ENCODE assay signal across 2 cellular contexts in the genomic region with DNA sequence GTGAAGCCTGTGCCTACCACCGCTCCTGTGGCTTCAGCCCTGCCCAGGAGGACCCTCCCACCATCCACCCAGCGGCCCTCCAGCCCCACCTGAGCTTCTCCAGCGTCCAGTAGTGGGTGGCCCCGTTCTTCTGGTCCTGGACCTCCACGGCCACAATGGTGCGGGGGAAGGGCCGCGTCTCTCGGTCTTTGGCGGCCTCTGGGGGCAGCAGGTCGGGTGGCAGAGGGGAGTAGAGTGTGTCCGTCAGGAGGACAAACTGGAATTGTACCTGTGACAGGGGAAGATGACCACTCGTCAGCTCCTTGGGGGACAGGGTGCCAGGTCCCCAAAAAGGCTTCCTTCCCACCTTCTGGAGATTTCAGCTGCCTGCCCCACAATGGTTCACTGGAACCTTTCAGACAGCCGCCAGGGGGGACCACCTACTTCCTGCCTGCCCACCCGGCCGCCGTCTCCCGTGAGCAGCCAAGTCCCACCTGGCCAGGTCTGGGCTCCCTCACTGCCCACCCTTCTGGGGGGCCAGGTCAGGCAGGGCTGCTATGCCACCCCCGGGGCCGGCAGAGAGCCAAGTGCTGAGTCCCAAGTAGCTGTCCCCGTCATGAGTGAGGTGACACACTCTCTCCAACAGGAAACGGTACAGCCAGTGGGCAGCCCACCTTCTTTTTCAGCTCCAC.
A peak's percentile ranks its signal among the peaks of the same experiment; 100 is the strongest.
TF ChIP-seq lines count a peak whose summit lies in the region.

No MANE protein-coding gene starts in this region.

TF ChIP-seq in HepG2, 621 proteins besides CTCF, POLR2A, EP300 and RAD21 (continues in another document):
- no peak for TF ChIP-seq ZNF781 (CRISPR knock-in tag; IDR thresholded peaks at IDR 0.05; ENCODE audit: borderline replicate concordance, not compliant biosample characterization)
- TF ChIP-seq ADNP (CRISPR knock-in tag; IDR thresholded peaks at IDR 0.05) = no peak
- TF ChIP-seq, protein P1, sequence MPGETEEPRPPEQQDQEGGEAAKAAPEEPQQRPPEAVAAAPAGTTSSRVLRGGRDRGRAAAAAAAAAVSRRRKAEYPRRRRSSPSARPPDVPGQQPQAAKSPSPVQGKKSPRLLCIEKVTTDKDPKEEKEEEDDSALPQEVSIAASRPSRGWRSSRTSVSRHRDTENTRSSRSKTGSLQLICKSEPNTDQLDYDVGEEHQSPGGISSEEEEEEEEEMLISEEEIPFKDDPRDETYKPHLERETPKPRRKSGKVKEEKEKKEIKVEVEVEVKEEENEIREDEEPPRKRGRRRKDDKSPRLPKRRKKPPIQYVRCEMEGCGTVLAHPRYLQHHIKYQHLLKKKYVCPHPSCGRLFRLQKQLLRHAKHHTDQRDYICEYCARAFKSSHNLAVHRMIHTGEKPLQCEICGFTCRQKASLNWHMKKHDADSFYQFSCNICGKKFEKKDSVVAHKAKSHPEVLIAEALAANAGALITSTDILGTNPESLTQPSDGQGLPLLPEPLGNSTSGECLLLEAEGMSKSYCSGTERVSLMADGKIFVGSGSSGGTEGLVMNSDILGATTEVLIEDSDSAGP (CRISPR knock-in tag; IDR thresholded peaks at IDR 0.05; ENCODE audit: borderline replicate concordance) = peak; percentile 56; the same call in 1 of the 2 replicates
- no peak for TF ChIP-seq HDAC6 (IDR thresholded peaks at IDR 0.05; ENCODE audit: low read depth, low read length)
- no peak for TF ChIP-seq CCAR2 (optimal IDR thresholded peaks at IDR 0.05; ENCODE audit: low read depth, low read length)
- TF ChIP-seq SP5 (CRISPR knock-in tag; IDR thresholded peaks at IDR 0.05; ENCODE audit: borderline replicate concordance, low read depth) = no peak
- TF ChIP-seq ZNF614 (CRISPR knock-in tag; IDR thresholded peaks at IDR 0.05; ENCODE audit: borderline replicate concordance) = no peak
- peak; percentile 76 for TF ChIP-seq STAG1 (CRISPR knock-in tag; IDR thresholded peaks at IDR 0.05)
- TF ChIP-seq, protein P2, sequence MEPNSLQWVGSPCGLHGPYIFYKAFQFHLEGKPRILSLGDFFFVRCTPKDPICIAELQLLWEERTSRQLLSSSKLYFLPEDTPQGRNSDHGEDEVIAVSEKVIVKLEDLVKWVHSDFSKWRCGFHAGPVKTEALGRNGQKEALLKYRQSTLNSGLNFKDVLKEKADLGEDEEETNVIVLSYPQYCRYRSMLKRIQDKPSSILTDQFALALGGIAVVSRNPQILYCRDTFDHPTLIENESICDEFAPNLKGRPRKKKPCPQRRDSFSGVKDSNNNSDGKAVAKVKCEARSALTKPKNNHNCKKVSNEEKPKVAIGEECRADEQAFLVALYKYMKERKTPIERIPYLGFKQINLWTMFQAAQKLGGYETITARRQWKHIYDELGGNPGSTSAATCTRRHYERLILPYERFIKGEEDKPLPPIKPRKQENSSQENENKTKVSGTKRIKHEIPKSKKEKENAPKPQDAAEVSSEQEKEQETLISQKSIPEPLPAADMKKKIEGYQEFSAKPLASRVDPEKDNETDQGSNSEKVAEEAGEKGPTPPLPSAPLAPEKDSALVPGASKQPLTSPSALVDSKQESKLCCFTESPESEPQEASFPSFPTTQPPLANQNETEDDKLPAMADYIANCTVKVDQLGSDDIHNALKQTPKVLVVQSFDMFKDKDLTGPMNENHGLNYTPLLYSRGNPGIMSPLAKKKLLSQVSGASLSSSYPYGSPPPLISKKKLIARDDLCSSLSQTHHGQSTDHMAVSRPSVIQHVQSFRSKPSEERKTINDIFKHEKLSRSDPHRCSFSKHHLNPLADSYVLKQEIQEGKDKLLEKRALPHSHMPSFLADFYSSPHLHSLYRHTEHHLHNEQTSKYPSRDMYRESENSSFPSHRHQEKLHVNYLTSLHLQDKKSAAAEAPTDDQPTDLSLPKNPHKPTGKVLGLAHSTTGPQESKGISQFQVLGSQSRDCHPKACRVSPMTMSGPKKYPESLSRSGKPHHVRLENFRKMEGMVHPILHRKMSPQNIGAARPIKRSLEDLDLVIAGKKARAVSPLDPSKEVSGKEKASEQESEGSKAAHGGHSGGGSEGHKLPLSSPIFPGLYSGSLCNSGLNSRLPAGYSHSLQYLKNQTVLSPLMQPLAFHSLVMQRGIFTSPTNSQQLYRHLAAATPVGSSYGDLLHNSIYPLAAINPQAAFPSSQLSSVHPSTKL (CRISPR knock-in tag; IDR thresholded peaks at IDR 0.05) = no peak
- TF ChIP-seq, protein P3, sequence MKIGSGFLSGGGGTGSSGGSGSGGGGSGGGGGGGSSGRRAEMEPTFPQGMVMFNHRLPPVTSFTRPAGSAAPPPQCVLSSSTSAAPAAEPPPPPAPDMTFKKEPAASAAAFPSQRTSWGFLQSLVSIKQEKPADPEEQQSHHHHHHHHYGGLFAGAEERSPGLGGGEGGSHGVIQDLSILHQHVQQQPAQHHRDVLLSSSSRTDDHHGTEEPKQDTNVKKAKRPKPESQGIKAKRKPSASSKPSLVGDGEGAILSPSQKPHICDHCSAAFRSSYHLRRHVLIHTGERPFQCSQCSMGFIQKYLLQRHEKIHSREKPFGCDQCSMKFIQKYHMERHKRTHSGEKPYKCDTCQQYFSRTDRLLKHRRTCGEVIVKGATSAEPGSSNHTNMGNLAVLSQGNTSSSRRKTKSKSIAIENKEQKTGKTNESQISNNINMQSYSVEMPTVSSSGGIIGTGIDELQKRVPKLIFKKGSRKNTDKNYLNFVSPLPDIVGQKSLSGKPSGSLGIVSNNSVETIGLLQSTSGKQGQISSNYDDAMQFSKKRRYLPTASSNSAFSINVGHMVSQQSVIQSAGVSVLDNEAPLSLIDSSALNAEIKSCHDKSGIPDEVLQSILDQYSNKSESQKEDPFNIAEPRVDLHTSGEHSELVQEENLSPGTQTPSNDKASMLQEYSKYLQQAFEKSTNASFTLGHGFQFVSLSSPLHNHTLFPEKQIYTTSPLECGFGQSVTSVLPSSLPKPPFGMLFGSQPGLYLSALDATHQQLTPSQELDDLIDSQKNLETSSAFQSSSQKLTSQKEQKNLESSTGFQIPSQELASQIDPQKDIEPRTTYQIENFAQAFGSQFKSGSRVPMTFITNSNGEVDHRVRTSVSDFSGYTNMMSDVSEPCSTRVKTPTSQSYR (CRISPR knock-in tag; IDR thresholded peaks at IDR 0.05; ENCODE audit: borderline replicate concordance) = peak; percentile 30; the same call in 1 of the 2 replicates
- TF ChIP-seq HNRNPH1 (optimal IDR thresholded peaks at IDR 0.05; ENCODE audit: low read depth, low read length) = no peak
- TF ChIP-seq KDM4B (CRISPR knock-in tag; IDR thresholded peaks at IDR 0.05) = no peak
- TF ChIP-seq, protein P4, sequence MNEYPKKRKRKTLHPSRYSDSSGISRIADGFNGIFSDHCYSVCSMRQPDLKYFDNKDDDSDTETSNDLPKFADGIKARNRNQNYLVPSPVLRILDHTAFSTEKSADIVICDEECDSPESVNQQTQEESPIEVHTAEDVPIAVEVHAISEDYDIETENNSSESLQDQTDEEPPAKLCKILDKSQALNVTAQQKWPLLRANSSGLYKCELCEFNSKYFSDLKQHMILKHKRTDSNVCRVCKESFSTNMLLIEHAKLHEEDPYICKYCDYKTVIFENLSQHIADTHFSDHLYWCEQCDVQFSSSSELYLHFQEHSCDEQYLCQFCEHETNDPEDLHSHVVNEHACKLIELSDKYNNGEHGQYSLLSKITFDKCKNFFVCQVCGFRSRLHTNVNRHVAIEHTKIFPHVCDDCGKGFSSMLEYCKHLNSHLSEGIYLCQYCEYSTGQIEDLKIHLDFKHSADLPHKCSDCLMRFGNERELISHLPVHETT (CRISPR knock-in tag; conservative IDR thresholded peaks at IDR 0.05) = no peak
- no peak for TF ChIP-seq ZNF160 (CRISPR knock-in tag; IDR thresholded peaks at IDR 0.05)
- no peak for TF ChIP-seq KLF13 (CRISPR knock-in tag; IDR thresholded peaks at IDR 0.05)
- no peak for TF ChIP-seq AGO1 (IDR thresholded peaks at IDR 0.05; ENCODE audit: low read depth, low read length, poor library complexity, severe bottlenecking)
- no peak for TF ChIP-seq ZBTB8A (CRISPR knock-in tag; IDR thresholded peaks at IDR 0.05; ENCODE audit: borderline replicate concordance, low read depth)

TF ChIP-seq in GM12878, 131 proteins besides CTCF, POLR2A, EP300 and RAD21:
- TF ChIP-seq HDGF (IDR thresholded peaks at IDR 0.05) = no peak
- no peak for TF ChIP-seq CEBPB (IDR thresholded peaks at IDR 0.05; ENCODE audit: borderline replicate concordance in 1 of 2, low read depth in 2 of 2, low read length in 2 of 2)
- no peak for TF ChIP-seq TCF3 (IDR thresholded peaks at IDR 0.05; ENCODE audit: borderline replicate concordance, insufficient read depth, low read depth, low read length)
- TF ChIP-seq NFYA (IDR thresholded peaks at IDR 0.05; ENCODE audit: borderline replicate concordance, low read depth, low read length) = no peak
- no peak for TF ChIP-seq SMAD1 (IDR thresholded peaks at IDR 0.05; ENCODE audit: low read depth, partially characterized antibody)
- no peak for TF ChIP-seq NFXL1 (IDR thresholded peaks at IDR 0.05; ENCODE audit: borderline replicate concordance)
- TF ChIP-seq RFX5 (IDR thresholded peaks at IDR 0.05; ENCODE audit: low read depth, low read length) = no peak
- TF ChIP-seq, protein P5, sequence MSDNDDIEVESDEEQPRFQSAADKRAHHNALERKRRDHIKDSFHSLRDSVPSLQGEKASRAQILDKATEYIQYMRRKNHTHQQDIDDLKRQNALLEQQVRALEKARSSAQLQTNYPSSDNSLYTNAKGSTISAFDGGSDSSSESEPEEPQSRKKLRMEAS (IDR thresholded peaks at IDR 0.05; ENCODE audit: low read depth, low read length) = no peak
- TF ChIP-seq POU2F2 (IDR thresholded peaks at IDR 0.05; ENCODE audit: borderline replicate concordance, low read depth, low read length) = no peak
- no peak for TF ChIP-seq ZNF622 (IDR thresholded peaks at IDR 0.05)
- TF ChIP-seq MTA2 (IDR thresholded peaks at IDR 0.05; ENCODE audit: low read depth) = no peak
- TF ChIP-seq CREM (IDR thresholded peaks at IDR 0.05; ENCODE audit: low read depth) = no peak
- no peak for TF ChIP-seq MXI1 (IDR thresholded peaks at IDR 0.05; ENCODE audit: low read depth, low read length)
